8 cellular contexts compared by ENCODE assay signal in the genomic region with DNA sequence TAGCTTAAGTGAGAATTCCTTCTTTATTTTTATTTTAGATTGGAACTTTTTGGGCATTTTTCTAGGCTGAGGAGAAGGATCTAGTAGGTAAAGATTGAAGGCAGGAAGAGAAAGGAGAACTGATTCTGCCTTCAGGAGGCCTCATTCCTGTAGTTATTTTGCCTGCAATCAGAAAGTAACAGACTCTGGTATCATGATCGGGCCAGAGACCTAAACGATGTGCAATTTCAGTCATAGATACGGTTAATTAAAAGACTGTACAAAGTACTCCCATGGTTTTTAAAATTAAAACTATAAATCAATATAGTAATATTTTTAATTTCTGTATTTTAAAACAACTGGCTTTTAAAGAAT. TPM values are rescaled to one million over a fixed set of nuclear protein-coding genes. Genes with fewer than 3 reads are reported as not detected.
DNase-seq lines count a peak whose midpoint lies in the region; ATAC-seq and TF ChIP-seq lines count a peak whose summit lies in the region.
"Not testable (repeated sequence)": the region's sequence is repeated elsewhere in the genome, so short reads cannot be mapped to it uniquely, and the experiment has no call there.

No MANE protein-coding gene starts in this region.

- H3K36me3 Mint-ChIP-seq in activated B cell treated with CpG ODN at 0.5 μM for 24 hours (ENCODE audit: low read depth); effector memory CD8-positive, alpha-beta T cell (ENCODE audit: insufficient read depth): not testable (repeated sequence)

- not testable (repeated sequence) for H3K4me1 Mint-ChIP-seq in activated B cell treated with CpG ODN at 0.5 μM for 24 hours; effector memory CD8-positive, alpha-beta T cell (ENCODE audit: low read depth in 2 of 2)

- CTCF ChIA-PET in activated B cell treated with CpG ODN at 0.5 μM for 24 hours (lab: Charles Lee), result not testable (repeated sequence)

- not testable (repeated sequence) for H3K27me3 Mint-ChIP-seq in activated B cell treated with CpG ODN at 0.5 μM for 24 hours; effector memory CD8-positive, alpha-beta T cell

- not testable (repeated sequence) for H3K4me3 Mint-ChIP-seq in activated B cell treated with CpG ODN at 0.5 μM for 24 hours; effector memory CD8-positive, alpha-beta T cell

- ATAC-seq in GM18505 (IDR thresholded peaks at IDR 0.05; ENCODE audit: unreplicated experiment) (peak; percentile 43), GM18909 (IDR thresholded peaks at IDR 0.05; ENCODE audit: poor library complexity, unreplicated experiment) (peak; percentile 39), GM21360 (IDR thresholded peaks at IDR 0.05; ENCODE audit: unreplicated experiment) (peak; percentile 45), GM21786 (IDR thresholded peaks at IDR 0.05; ENCODE audit: unreplicated experiment) (peak; percentile 47), HG02885 (IDR thresholded peaks at IDR 0.05; ENCODE audit: poor library complexity, unreplicated experiment) (peak; percentile 57), HG03342 (IDR thresholded peaks at IDR 0.05; ENCODE audit: unreplicated experiment) (peak; percentile 28), activated B cell treated with CpG ODN at 0.5 μM for 24 hours (ENCODE audit: low read depth) (peak; percentile 29)
- ATAC-seq in effector memory CD8-positive, alpha-beta T cell (replicated peaks), result peak; percentile 10

- TF ChIP-seq CTCF in activated B cell treated with CpG ODN at 0.5 μM for 24 hours (IDR thresholded peaks at IDR 0.05), result not testable (repeated sequence)

- not testable (repeated sequence) for H3K9me3 Mint-ChIP-seq in activated B cell treated with CpG ODN at 0.5 μM for 24 hours; effector memory CD8-positive, alpha-beta T cell

- not testable (repeated sequence) for DNase-seq in activated B cell treated with CpG ODN at 0.5 μM for 24 hours; effector memory CD8-positive, alpha-beta T cell

- POLR2A ChIA-PET in activated B cell treated with CpG ODN at 0.5 μM for 24 hours (lab: Charles Lee), result not testable (repeated sequence)

- not testable (repeated sequence) for TF ChIP-seq POLR2A in GM18505 (IDR thresholded peaks at IDR 0.05; ENCODE audit: borderline replicate concordance, extremely low read depth, insufficient read depth, insufficient read length)

- H3K27ac Mint-ChIP-seq in activated B cell treated with CpG ODN at 0.5 μM for 24 hours; effector memory CD8-positive, alpha-beta T cell: not testable (repeated sequence)

- intact Hi-C loops in activated B cell treated with CpG ODN at 0.5 μM for 24 hours (cut with micrococcal nuclease), result not testable (repeated sequence)

RNA-seq across cellular contexts. Expression of a gene that starts 54.7 kb away (rescaled TPM):
- total RNA-seq in activated B cell treated with CpG ODN at 0.5 μM for 24 hours, result 75.4 and 91.3 TPM in 2 replicates
